ENCODE assay signal across 1 cellular context in genomic region chr11:4551346-4551979, GRCh38.
TF ChIP-seq lines count a peak whose summit lies in the region.

No MANE protein-coding gene starts in this region.

TF ChIP-seq in H1, 55 proteins besides CTCF, POLR2A, EP300 and RAD21:
- TF ChIP-seq TEAD4 (IDR thresholded peaks at IDR 0.05; ENCODE audit: low read depth, low read length) (no peak), MAX (IDR thresholded peaks at IDR 0.05) (peak; percentile 46; the same call in 1 of the 2 replicates), MAFK (IDR thresholded peaks at IDR 0.05; ENCODE audit: low read depth, low read length) (no peak), E2F6 (IDR thresholded peaks at IDR 0.05) (peak; percentile 77; the same call in 1 of the 2 replicates)
TF ChIP-seq in H1: peak in this region for 2.
